Comparison of ENCODE assay signal across 8 cellular contexts in genomic region chr15:69666441-69666882, GRCh38.
DNase-seq lines count a peak whose midpoint lies in the region; ATAC-seq and TF ChIP-seq lines count a peak whose summit lies in the region.

No MANE protein-coding gene starts in this region.

- H3K9me3 ChIP-seq in naive thymus-derived CD4-positive, alpha-beta T cell (ENCODE audit: control insufficient read depth in 2 of 3, low read length in 3 of 3) = no peaks in the 10 kb centered on the region
- H3K9me3 ChIP-seq in BE2C = no peaks in the 10 kb centered on the region

- no peaks in the 10 kb centered on the region for H3K27me3 ChIP-seq in naive thymus-derived CD4-positive, alpha-beta T cell (ENCODE audit: control insufficient read depth in 2 of 2, insufficient read depth in 2 of 2, low read length in 2 of 2)
- peaks cover 6% of the 10 kb centered on the region; the same call in 1 of the 2 replicates for H3K27me3 ChIP-seq in BE2C

- H3K4me3 Mint-ChIP-seq in activated naive CD4-positive, alpha-beta T cell treated with anti-CD3 and anti-CD28 coated beads for 36 hours = no peak overlapping the region
- H3K4me3 Mint-ChIP-seq in naive thymus-derived CD4-positive, alpha-beta T cell = peak overlapping the region in 1 of 10 donors; percentile 16
- no peak overlapping the region for H3K4me3 Mint-ChIP-seq in MCF 10A (ENCODE audit: unreplicated experiment)

- H3K4me1 Mint-ChIP-seq in activated naive CD4-positive, alpha-beta T cell treated with anti-CD3 and anti-CD28 coated beads for 36 hours (ENCODE audit: low read depth) = peaks cover 19% of the 10 kb centered on the region
- H3K4me1 Mint-ChIP-seq in naive thymus-derived CD4-positive, alpha-beta T cell = peaks cover 14 to 37% (median 34%) of the 10 kb centered on the region in 7 donors
- H3K4me1 Mint-ChIP-seq in MCF 10A (ENCODE audit: insufficient read depth, unreplicated experiment) = no peaks in the 10 kb centered on the region

- no peak overlapping the region for H3K27ac Mint-ChIP-seq in activated naive CD4-positive, alpha-beta T cell treated with anti-CD3 and anti-CD28 coated beads for 36 hours
- peak overlapping the region in 2 of 9 donors; percentile 46 to 88 for H3K27ac Mint-ChIP-seq in naive thymus-derived CD4-positive, alpha-beta T cell
- H3K27ac Mint-ChIP-seq in MCF 10A (ENCODE audit: low read depth, unreplicated experiment) = no peak overlapping the region

- peaks cover 20 to 50% of the 10 kb centered on the region in 2 donors for H3K4me1 ChIP-seq in naive thymus-derived CD4-positive, alpha-beta T cell (ENCODE audit: control insufficient read depth in 2 of 2, insufficient read depth in 2 of 2, low read length in 2 of 2)
- H3K4me1 ChIP-seq in BE2C = no peaks in the 10 kb centered on the region

- H3K4me3 ChIP-seq in GM12865 (ENCODE audit: low read depth, low read length) = peak overlapping the region; percentile 2
- no peak overlapping the region for H3K4me3 ChIP-seq in naive thymus-derived CD4-positive, alpha-beta T cell (ENCODE audit: low read length)
- H3K4me3 ChIP-seq in BE2C (ENCODE audit: low read depth, low read length) = no peak overlapping the region

- H3K9me3 Mint-ChIP-seq in activated naive CD4-positive, alpha-beta T cell treated with anti-CD3 and anti-CD28 coated beads for 36 hours = no peaks in the 10 kb centered on the region
- peaks cover 0 to 1% (median 0%) of the 10 kb centered on the region in 11 donors for H3K9me3 Mint-ChIP-seq in naive thymus-derived CD4-positive, alpha-beta T cell
- no peaks in the 10 kb centered on the region for H3K9me3 Mint-ChIP-seq in MCF 10A (ENCODE audit: unreplicated experiment)

- no peaks in the 10 kb centered on the region for H3K27me3 Mint-ChIP-seq in activated naive CD4-positive, alpha-beta T cell treated with anti-CD3 and anti-CD28 coated beads for 36 hours (ENCODE audit: low read depth)
- peaks cover 0 to 3% (median 0%) of the 10 kb centered on the region in 5 donors for H3K27me3 Mint-ChIP-seq in naive thymus-derived CD4-positive, alpha-beta T cell
- no peaks in the 10 kb centered on the region for H3K27me3 Mint-ChIP-seq in MCF 10A (ENCODE audit: insufficient read depth, unreplicated experiment)

- no peak overlapping the region for H3K27ac ChIP-seq in naive thymus-derived CD4-positive, alpha-beta T cell (ENCODE audit: low read depth, low read length)

- POLR2A ChIA-PET in naive thymus-derived CD4-positive, alpha-beta T cell (lab: Charles Lee) = no interaction called here
- POLR2A ChIA-PET in MCF 10A (lab: Yijun Ruan, JAX) = interaction anchor here (0.7 kb wide), 1 partner anchor 16 kb away, joined by 3 read pairs; no protein-coding TSS in a partner anchor

- CTCF ChIA-PET in activated naive CD4-positive, alpha-beta T cell treated with anti-CD3 and anti-CD28 coated beads for 36 hours (lab: Charles Lee) = no interaction called here
- CTCF ChIA-PET in naive thymus-derived CD4-positive, alpha-beta T cell (lab: Charles Lee) = interaction anchor here (0.6 kb wide), 1 partner anchor 246 kb away, joined by 3 read pairs; no protein-coding TSS in a partner anchor
- CTCF ChIA-PET in MCF 10A (lab: Yijun Ruan, JAX) = no interaction called here

- DNase-seq in GM12865 (ENCODE audit: low read depth) (peak; percentile 82), MCF 10A (ENCODE audit: unreplicated experiment) (no peak), SHP77 treated with DMSO at 0.1 percent for 48 hours (lab: John Stamatoyannopoulos, UW) (no peak), BE2C (no peak)
- peak; percentile 43 for DNase-seq in activated naive CD4-positive, alpha-beta T cell treated with anti-CD3 and anti-CD28 coated beads for 36 hours
- DNase-seq in naive thymus-derived CD4-positive, alpha-beta T cell = peak in 1 of 9 donors; percentile 10

- H3K36me3 Mint-ChIP-seq in activated naive CD4-positive, alpha-beta T cell treated with anti-CD3 and anti-CD28 coated beads for 36 hours (ENCODE audit: low read depth) = no peaks in the 10 kb centered on the region
- H3K36me3 Mint-ChIP-seq in naive thymus-derived CD4-positive, alpha-beta T cell = no peaks in the 10 kb centered on the region
- no peaks in the 10 kb centered on the region for H3K36me3 Mint-ChIP-seq in MCF 10A (ENCODE audit: insufficient read depth, unreplicated experiment)

- no TSS peak for BruUV-seq in MCF 10A (replicated peaks; lab: Mats Ljungman, UMichigan)

- peak; percentile 7 for ATAC-seq in HG03175 (IDR thresholded peaks at IDR 0.05; ENCODE audit: unreplicated experiment)
- ATAC-seq in naive thymus-derived CD4-positive, alpha-beta T cell = peak; percentile 68
- no peak for ATAC-seq in GM18867 (IDR thresholded peaks at IDR 0.05; ENCODE audit: unreplicated experiment)

- TF ChIP-seq CTCF in GM12865 (IDR thresholded peaks at IDR 0.05; ENCODE audit: insufficient read depth, low read depth, low read length, missing control alignments) (no peak), MCF 10A (IDR thresholded peaks at IDR 0.05; ENCODE audit: unreplicated experiment) (no peak), BE2C (IDR thresholded peaks at IDR 0.05; ENCODE audit: low read depth, low read length) (no peak)

- intact Hi-C loops in activated naive CD4-positive, alpha-beta T cell treated with anti-CD3 and anti-CD28 coated beads for 36 hours (cut with micrococcal nuclease) = no loop called here
- intact Hi-C loops in naive thymus-derived CD4-positive, alpha-beta T cell (cut with micrococcal nuclease) = no loop called here
- intact Hi-C loops in MCF 10A (cut with micrococcal nuclease) = no loop called here

- H3K36me3 ChIP-seq in naive thymus-derived CD4-positive, alpha-beta T cell (ENCODE audit: control insufficient read depth in 2 of 3, insufficient read depth in 3 of 3, low read length in 3 of 3) = no peaks in the 10 kb centered on the region
- H3K36me3 ChIP-seq in BE2C = no peaks in the 10 kb centered on the region

Comparison
In these comparisons a context has a peak if more than half of its experiments do, and no peak if none do; other contexts are left out.
1. DNase-seq: peak in GM12865 (single experiment) and activated naive CD4-positive, alpha-beta T cell treated with anti-CD3 and anti-CD28 coated beads for 36 hours (single experiment); none in MCF 10A (single experiment), SHP77 treated with DMSO at 0.1 percent for 48 hours (single experiment) and BE2C (single experiment).